ENCODE assay signal across 1 cellular context in the genomic region with DNA sequence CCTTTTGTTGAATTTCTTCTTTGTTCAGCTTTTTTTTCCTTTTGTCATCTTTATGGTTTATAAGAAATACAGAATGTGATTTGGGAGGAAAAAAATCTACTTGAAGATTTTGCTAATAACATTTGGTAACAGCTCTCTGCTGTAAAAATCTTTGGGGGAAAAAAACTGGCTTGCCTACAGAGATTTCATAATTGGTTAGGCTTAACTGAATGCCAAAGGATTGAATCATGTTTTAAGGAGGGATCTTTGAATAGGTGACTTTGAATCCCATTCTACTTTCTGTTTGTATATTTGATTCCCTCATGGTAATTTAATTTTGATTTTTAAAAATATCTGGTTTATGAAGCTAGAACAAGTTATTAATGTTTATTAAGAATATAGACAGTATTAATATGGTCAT.
TF ChIP-seq lines count a peak whose summit lies in the region.

No MANE protein-coding gene starts in this region.

TF ChIP-seq in HepG2, 621 proteins besides CTCF, POLR2A, EP300 and RAD21:
- no peak for TF ChIP-seq ZSCAN29 (CRISPR knock-in tag; conservative IDR thresholded peaks at IDR 0.05)
- TF ChIP-seq CCAR2 (optimal IDR thresholded peaks at IDR 0.05; ENCODE audit: low read depth, low read length) = no peak
- TF ChIP-seq ZNF235 (CRISPR knock-in tag; IDR thresholded peaks at IDR 0.05; ENCODE audit: borderline replicate concordance) = no peak
- no peak for TF ChIP-seq ZNF773 (CRISPR knock-in tag; IDR thresholded peaks at IDR 0.05; ENCODE audit: borderline replicate concordance)
- TF ChIP-seq RNF2 (conservative IDR thresholded peaks at IDR 0.05; ENCODE audit: low read depth) = no peak
- no peak for TF ChIP-seq ZNF253 (CRISPR knock-in tag; IDR thresholded peaks at IDR 0.05; ENCODE audit: borderline replicate concordance)
- no peak for TF ChIP-seq HNRNPL (IDR thresholded peaks at IDR 0.05; ENCODE audit: low read depth, low read length)
- no peak for TF ChIP-seq EED (CRISPR knock-in tag; IDR thresholded peaks at IDR 0.05)
- no peak for TF ChIP-seq POLR2G (IDR thresholded peaks at IDR 0.05; ENCODE audit: low read depth, low read length)
- no peak for TF ChIP-seq SIN3B (IDR thresholded peaks at IDR 0.05; ENCODE audit: low read length)
- TF ChIP-seq HOXA5 (CRISPR knock-in tag; IDR thresholded peaks at IDR 0.05) = no peak
